In the genomic region with DNA sequence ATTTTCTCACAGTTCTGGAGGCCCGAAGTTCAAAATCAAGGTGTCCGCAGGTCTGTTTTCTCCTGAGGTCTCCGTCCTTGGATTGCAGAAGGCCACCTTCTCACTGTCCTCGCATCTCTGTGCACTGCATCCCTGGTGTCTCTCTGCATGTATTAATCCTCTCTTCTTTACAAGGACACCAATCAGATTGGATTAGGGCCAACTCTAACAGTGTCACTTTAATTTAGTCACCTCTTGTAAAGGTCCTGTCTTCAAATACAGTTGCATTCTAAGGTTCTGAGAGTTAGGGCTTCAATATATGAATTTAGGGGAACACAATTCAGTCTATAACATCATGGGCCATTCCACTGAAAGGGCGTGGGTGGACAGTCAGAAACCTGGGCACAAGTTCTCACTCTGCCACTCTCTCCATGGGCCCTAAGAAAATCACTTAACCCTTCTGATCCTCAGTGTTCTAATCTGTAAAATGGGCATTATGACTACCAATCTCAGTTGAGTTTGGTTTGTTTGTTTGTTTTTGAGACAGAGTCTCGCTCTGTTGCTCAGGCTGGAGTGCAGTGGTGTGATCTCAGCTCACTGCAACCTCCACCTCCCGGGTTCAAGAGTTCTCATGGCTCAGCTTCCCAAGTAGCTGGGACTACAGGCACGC, we compare ENCODE assay signal across 8 cellular contexts.
"Had no signal": no experiment of that assay in that cellular context is flagged by ENCODE, and none has a peak within 500 bp of the region (broad histone marks: within the 10 kb centered on the region; RNA-seq: fewer than 3 reads in every experiment).

No MANE protein-coding gene starts in this region.

- H3K4me2 ChIP-seq: GM23338 had no signal

- H3K4me3 ChIP-seq: GM23338 had no signal

- ATAC-seq: GM23338 had no signal

- H3K4me1 Mint-ChIP-seq: IgD-negative memory B cell had no signal

- FAIRE-seq: H1, H54, HTR-8/SVneo had no signal

- H2AFZ ChIP-seq: GM23338 had no signal

- H3K27me3 Mint-ChIP-seq: IgD-negative memory B cell had no signal

- DNase-seq: H9, HCEC 1CT, HFFc6 had no signal

- H3K27ac Mint-ChIP-seq: GM23338, H9, HFFc6 had no signal

- H3K4me3 Mint-ChIP-seq: GM23338, H9, HFFc6, IgD-negative memory B cell had no signal

- H3K9me3 Mint-ChIP-seq: GM23338, H9, HFFc6, IgD-negative memory B cell had no signal
